In the genomic region with DNA sequence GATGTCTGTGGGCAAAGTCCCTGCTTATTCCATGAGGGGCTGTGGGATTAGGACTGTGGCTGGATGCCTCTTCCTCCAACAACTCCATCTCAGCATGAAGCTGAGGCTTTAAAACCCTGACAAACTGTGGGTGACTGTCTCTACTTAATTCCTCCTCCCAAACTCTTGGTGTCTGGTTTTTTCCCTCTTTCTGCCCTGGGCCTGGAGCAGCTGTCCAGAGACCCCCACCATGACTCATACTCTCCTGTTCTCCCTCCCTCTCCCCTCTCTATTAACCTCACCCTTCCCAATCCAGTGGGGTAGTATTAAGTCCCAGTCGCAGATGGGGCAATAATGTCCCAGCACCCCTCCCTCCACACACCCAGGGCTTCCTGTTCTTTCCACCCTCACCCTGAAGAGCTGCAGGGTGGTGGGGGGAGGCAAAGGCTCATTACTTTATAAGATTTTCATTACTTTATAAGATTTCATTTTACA, we compare ENCODE assay signal across 8 cellular contexts. TPM values are rescaled to one million over a fixed set of nuclear protein-coding genes. Genes with fewer than 3 reads are reported as not detected.
DNase-seq lines count a peak whose midpoint lies in the region; ATAC-seq and TF ChIP-seq lines count a peak whose summit lies in the region.

No MANE protein-coding gene starts in this region.

- 60% methylated on average over 1 of the region's 1 CpG for WGBS in SK-N-SH (ENCODE audit: low lambda C conversion rate)
- 24 to 53% (median 36%) methylated on average over 1 of the region's 1 CpG for WGBS in stomach, 5 donors

- H3K27ac ChIP-seq in SK-N-SH (ENCODE audit: low read depth in 2 of 2, low read length in 1 of 2) (peak overlapping the region; percentile 84; a peak in 2 of 4 replicates), ascending aorta (peak overlapping the region; percentile 92 to 99), layer of hippocampus (ENCODE audit: low read depth, low read length) (peak overlapping the region; percentile 99), stomach (peak overlapping the region; percentile 75 to 99 (median 96))

- H3K9me3 ChIP-seq in SK-N-SH (no peaks in the 10 kb centered on the region), ascending aorta (no peaks in the 10 kb centered on the region), stomach (no peaks in the 10 kb centered on the region)

- DNase-seq in SK-N-SH (peak; percentile 29), ascending aorta (ENCODE audit: low spot score in 2 of 2) (no peak), stomach (no peak), germinal center (ENCODE audit: low spot score) (no peak), D341Med (ENCODE audit: low spot score) (no peak)
- DNase-seq in stimulated activated CD4-positive, alpha-beta T cell treated with anti-CD3 and anti-CD28 coated beads, Interleukin-12 subunit alpha, Interleukin-12 subunit beta, amount 100 ng/mL, for 4 hours: no peak

- no peaks in the 10 kb centered on the region for H4K20me1 ChIP-seq in SK-N-SH (ENCODE audit: insufficient read depth)

- no peaks in the 10 kb centered on the region for H3F3A ChIP-seq in SK-N-SH (replicated peaks; ENCODE audit: insufficient read depth)

- CTCF ChIA-PET in SK-N-SH (lab: Yijun Ruan, JAX): interaction anchor here (0.6 to 3.6 kb wide), 7 partner anchors 11 to 108 kb away, joined by 3 to 36 read pairs (median 5); partner anchors contain the start of genes MMP19 and PYM1

- peak overlapping the region; percentile 84 for H3K9ac ChIP-seq in SK-N-SH

- intact Hi-C loops in ascending aorta (cut with DNase I) (no loop called here), stomach (cut with DNase I; ENCODE audit: low total_unique reads) (loop anchor here (5.0 kb wide), 1 partner anchor 91 kb away; no protein-coding TSS in a partner anchor)

- H2AFZ ChIP-seq in SK-N-SH (ENCODE audit: low read depth): 0 out of 2 replicates have a peak overlapping the region, but pooled peaks have one; percentile 61

- no peak for TF ChIP-seq CTCF in SK-N-SH (IDR thresholded peaks at IDR 0.05)
- TF ChIP-seq CTCF in ascending aorta (IDR thresholded peaks at IDR 0.05): no peak
- no peak for TF ChIP-seq CTCF in stomach (IDR thresholded peaks at IDR 0.05)

- POLR2A ChIA-PET in SK-N-SH (lab: Yijun Ruan, JAX): interaction anchor here (1.1 to 3.9 kb wide), 5 partner anchors 14 to 143 kb away, joined by 4 to 54 read pairs (median 29); partner anchors contain the start of genes ORMDL2, PYM1, RAB5B and SARNP

- peak overlapping the region; percentile 95 for H3K4me2 ChIP-seq in SK-N-SH

- ATAC-seq in SK-N-SH treated with all-trans-retinoic acid at 6 μM for 48 hours: no peak

- TF ChIP-seq POLR2A in stomach (IDR thresholded peaks at IDR 0.05): no peak

- H3K36me3 ChIP-seq in SK-N-SH (replicated peaks in 1 of 2; ENCODE audit: control insufficient read depth in 1 of 2, insufficient read depth in 2 of 2, low read length in 1 of 2) (peaks cover 3 to 12% of the 10 kb centered on the region in 2 experiments), ascending aorta (peaks cover 2 to 4% of the 10 kb centered on the region in 2 donors), stomach (peaks cover 0 to 16% (median 3%) of the 10 kb centered on the region in 4 donors)

- H3K27me3 ChIP-seq in SK-N-SH (ENCODE audit: insufficient read depth) (no peaks in the 10 kb centered on the region), ascending aorta (no peaks in the 10 kb centered on the region), layer of hippocampus (ENCODE audit: control insufficient read depth, insufficient read depth, low read length) (no peaks in the 10 kb centered on the region), stomach (no peaks in the 10 kb centered on the region)

- no peaks in the 10 kb centered on the region for H3K9me2 ChIP-seq in SK-N-SH

- peaks cover 4 to 37% of the 10 kb centered on the region in 2 experiments; a peak in 2 of 4 replicates for H3K4me1 ChIP-seq in SK-N-SH (ENCODE audit: control insufficient read depth in 1 of 2, insufficient read depth in 2 of 2, low read depth in 1 of 2, low read length in 1 of 2)
- peaks cover 8 to 25% of the 10 kb centered on the region in 2 donors for H3K4me1 ChIP-seq in ascending aorta
- peaks cover 22 to 55% (median 46%) of the 10 kb centered on the region in 4 donors for H3K4me1 ChIP-seq in stomach

- peak overlapping the region; percentile 89 to 92 for H3K4me3 ChIP-seq in SK-N-SH (ENCODE audit: low read depth in 2 of 2, low read length in 1 of 2)
- H3K4me3 ChIP-seq in ascending aorta: peak overlapping the region; percentile 75 to 99
- H3K4me3 ChIP-seq in stomach: peak overlapping the region; percentile 88 to 98 (median 92)

- TF ChIP-seq RAD21 in SK-N-SH (IDR thresholded peaks at IDR 0.05; ENCODE audit: low read length): no peak

- no peak for TF ChIP-seq EP300 in SK-N-SH (IDR thresholded peaks at IDR 0.05; ENCODE audit: borderline replicate concordance in 1 of 2, low read depth in 1 of 2, low read length in 1 of 2)
- TF ChIP-seq EP300 in stomach (IDR thresholded peaks at IDR 0.05): no peak

- H3K79me2 ChIP-seq in SK-N-SH (ENCODE audit: insufficient read depth): peaks cover 37% of the 10 kb centered on the region

TF ChIP-seq in SK-N-SH, 30 proteins besides CTCF, POLR2A, EP300 and RAD21:
- no peak for TF ChIP-seq FOXM1 (IDR thresholded peaks at IDR 0.05; ENCODE audit: low read depth)
- TF ChIP-seq, protein P1, sequence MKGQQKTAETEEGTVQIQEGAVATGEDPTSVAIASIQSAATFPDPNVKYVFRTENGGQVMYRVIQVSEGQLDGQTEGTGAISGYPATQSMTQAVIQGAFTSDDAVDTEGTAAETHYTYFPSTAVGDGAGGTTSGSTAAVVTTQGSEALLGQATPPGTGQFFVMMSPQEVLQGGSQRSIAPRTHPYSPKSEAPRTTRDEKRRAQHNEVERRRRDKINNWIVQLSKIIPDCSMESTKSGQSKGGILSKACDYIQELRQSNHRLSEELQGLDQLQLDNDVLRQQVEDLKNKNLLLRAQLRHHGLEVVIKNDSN (IDR thresholded peaks at IDR 0.05; ENCODE audit: borderline replicate concordance, low read depth): no peak
- no peak for TF ChIP-seq TAF1 (IDR thresholded peaks at IDR 0.05; ENCODE audit: borderline replicate concordance, low read depth, low read length)
- no peak for TF ChIP-seq SIN3A (IDR thresholded peaks at IDR 0.05; ENCODE audit: borderline replicate concordance, low read depth, low read length)
- TF ChIP-seq, protein P2, sequence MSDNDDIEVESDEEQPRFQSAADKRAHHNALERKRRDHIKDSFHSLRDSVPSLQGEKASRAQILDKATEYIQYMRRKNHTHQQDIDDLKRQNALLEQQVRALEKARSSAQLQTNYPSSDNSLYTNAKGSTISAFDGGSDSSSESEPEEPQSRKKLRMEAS (IDR thresholded peaks at IDR 0.05; ENCODE audit: low read depth): no peak
- TF ChIP-seq NRF1 (IDR thresholded peaks at IDR 0.05; ENCODE audit: low read depth, low read length): no peak

TF ChIP-seq in SK-N-SH treated with all-trans-retinoic acid at 6 μM for 48 hours, 23 proteins besides CTCF, POLR2A, EP300 and RAD21 (continues in another document):
- no peak for TF ChIP-seq PPARA (CRISPR knock-in tag; IDR thresholded peaks at IDR 0.05; ENCODE audit: borderline replicate concordance)
- TF ChIP-seq ESRRG (CRISPR knock-in tag; IDR thresholded peaks at IDR 0.05): no peak
- no peak for TF ChIP-seq ARNTL (CRISPR knock-in tag; IDR thresholded peaks at IDR 0.05; ENCODE audit: borderline replicate concordance, low read depth)
- TF ChIP-seq, protein P3, sequence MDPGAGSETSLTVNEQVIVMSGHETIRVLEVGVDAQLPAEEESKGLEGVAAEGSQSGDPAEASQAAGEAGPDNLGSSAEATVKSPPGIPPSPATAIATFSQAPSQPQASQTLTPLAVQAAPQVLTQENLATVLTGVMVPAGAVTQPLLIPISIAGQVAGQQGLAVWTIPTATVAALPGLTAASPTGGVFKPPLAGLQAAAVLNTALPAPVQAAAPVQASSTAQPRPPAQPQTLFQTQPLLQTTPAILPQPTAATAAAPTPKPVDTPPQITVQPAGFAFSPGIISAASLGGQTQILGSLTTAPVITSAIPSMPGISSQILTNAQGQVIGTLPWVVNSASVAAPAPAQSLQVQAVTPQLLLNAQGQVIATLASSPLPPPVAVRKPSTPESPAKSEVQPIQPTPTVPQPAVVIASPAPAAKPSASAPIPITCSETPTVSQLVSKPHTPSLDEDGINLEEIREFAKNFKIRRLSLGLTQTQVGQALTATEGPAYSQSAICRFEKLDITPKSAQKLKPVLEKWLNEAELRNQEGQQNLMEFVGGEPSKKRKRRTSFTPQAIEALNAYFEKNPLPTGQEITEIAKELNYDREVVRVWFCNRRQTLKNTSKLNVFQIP (CRISPR knock-in tag; IDR thresholded peaks at IDR 0.05; ENCODE audit: borderline replicate concordance, low read depth): no peak
- TF ChIP-seq ZNF70 (CRISPR knock-in tag; IDR thresholded peaks at IDR 0.05): no peak
- TF ChIP-seq ZFP30 (CRISPR knock-in tag; IDR thresholded peaks at IDR 0.05): no peak
- no peak for TF ChIP-seq ISL1 (CRISPR knock-in tag; IDR thresholded peaks at IDR 0.05)
- no peak for TF ChIP-seq RARB (CRISPR knock-in tag; IDR thresholded peaks at IDR 0.05)

RNA-seq across cellular contexts. Expression of gene DNAJC14, which starts 2.1 kb away (rescaled TPM):
- polyA plus RNA-seq in SK-N-SH (2012; rRNA removed) (11.0 and 15.4 TPM in 2 replicates), stomach (10 to 100 TPM in 2 of 3 donors, 1 to 10 TPM in 1; 7.8 to 14.0 (median 10.5) TPM)
- polyA plus RNA-seq in SK-N-SH (2012; cell fraction: cytosol; rRNA removed): 15.9 and 16.6 TPM in 2 replicates
- 7.5 and 9.3 TPM in 2 replicates for polyA plus RNA-seq in SK-N-SH (2012; cell fraction: nucleus; rRNA removed)
- total RNA-seq in ascending aorta (26.1 TPM), stomach (10 to 100 TPM in 3 of 5 donors, 1 to 10 TPM in 2; 7.2 to 30.8 (median 12.5) TPM)

RNA-seq across cellular contexts. Expression of gene MMP19, which starts 11.3 kb away (rescaled TPM):
- polyA plus RNA-seq in SK-N-SH (2012; rRNA removed) (5.7 and 6.8 TPM in 2 replicates), stomach (10 to 100 TPM in 1 of 3 donors, 1 to 10 TPM in 2; 2.7 to 13.0 (median 5.8) TPM)
- 3.1 and 3.8 TPM in 2 replicates for polyA plus RNA-seq in SK-N-SH (2012; cell fraction: cytosol; rRNA removed)
- polyA plus RNA-seq in SK-N-SH (2012; cell fraction: nucleus; rRNA removed): 13.5 and 15.4 TPM in 2 replicates
- total RNA-seq in ascending aorta (37.5 TPM), stomach (10 to 100 TPM in 3 of 5 donors, 1 to 10 TPM in 2; 7.8 to 18.0 (median 11.6) TPM)

RNA-seq across cellular contexts. Expression of gene ORMDL2, which starts 13.6 kb away (rescaled TPM):
- 35.2 and 37.3 TPM in 2 replicates for polyA plus RNA-seq in SK-N-SH (2012; rRNA removed)
- polyA plus RNA-seq in SK-N-SH (2012; cell fraction: cytosol; rRNA removed): 33.4 and 34.1 TPM in 2 replicates
- polyA plus RNA-seq in SK-N-SH (2012; cell fraction: nucleus; rRNA removed): 25.2 and 27.5 TPM in 2 replicates
- 13.8 TPM for total RNA-seq in ascending aorta
- 10 to 100 TPM in 1 of 5 donors, 1 to 10 TPM in 2, under 1 TPM in 1, not detected in 1; 0.89 to 12.7 (median 4.3) TPM for total RNA-seq in stomach
- polyA plus RNA-seq in stomach: 10 to 100 TPM; 16.8 to 53.9 (median 33.7) TPM

RNA-seq across cellular contexts. Expression of gene SARNP, which starts 13.9 kb away (rescaled TPM):
- polyA plus RNA-seq in SK-N-SH (2012; rRNA removed) (65.8 and 66.9 TPM in 2 replicates), stomach (10 to 100 TPM; 93.1 to 99.3 (median 94.2) TPM)
- 92.0 and 146 TPM in 2 replicates for polyA plus RNA-seq in SK-N-SH (2012; cell fraction: cytosol; rRNA removed)
- 23.2 and 38.0 TPM in 2 replicates for polyA plus RNA-seq in SK-N-SH (2012; cell fraction: nucleus; rRNA removed)
- total RNA-seq in ascending aorta (13.4 TPM), stomach (100 to 1,000 TPM in 1 of 5 donors, 10 to 100 TPM in 4; 16.1 to 200 (median 60.1) TPM)
